Comparison of ENCODE assay signal across 1 cellular context in the genomic region with DNA sequence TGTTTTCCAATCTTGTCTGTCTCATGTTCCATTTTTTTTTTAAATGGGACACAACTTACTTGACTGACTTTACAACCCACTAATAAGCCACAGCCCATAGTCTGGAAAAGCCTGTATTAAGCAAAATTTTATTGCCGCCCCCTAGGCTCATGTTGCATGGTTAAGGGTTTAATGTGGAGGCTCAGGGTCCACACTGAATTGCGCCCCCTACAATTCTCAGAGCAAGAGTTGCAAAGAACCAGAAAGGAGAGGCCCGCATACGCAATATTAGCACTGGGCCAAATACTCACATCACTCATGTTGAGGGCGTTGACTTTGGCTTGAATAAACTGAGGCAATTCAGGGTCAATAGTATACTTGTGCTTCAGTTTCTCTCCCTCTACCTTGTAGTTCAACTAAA.
TF ChIP-seq lines count a peak whose summit lies in the region.

No MANE protein-coding gene starts in this region.

TF ChIP-seq in HepG2, 621 proteins besides CTCF, POLR2A, EP300 and RAD21:
- no peak for TF ChIP-seq ZNF567 (CRISPR knock-in tag; IDR thresholded peaks at IDR 0.05; ENCODE audit: borderline replicate concordance)
- no peak for TF ChIP-seq ZSCAN20 (CRISPR knock-in tag; IDR thresholded peaks at IDR 0.05; ENCODE audit: borderline replicate concordance)
- TF ChIP-seq, protein P1, sequence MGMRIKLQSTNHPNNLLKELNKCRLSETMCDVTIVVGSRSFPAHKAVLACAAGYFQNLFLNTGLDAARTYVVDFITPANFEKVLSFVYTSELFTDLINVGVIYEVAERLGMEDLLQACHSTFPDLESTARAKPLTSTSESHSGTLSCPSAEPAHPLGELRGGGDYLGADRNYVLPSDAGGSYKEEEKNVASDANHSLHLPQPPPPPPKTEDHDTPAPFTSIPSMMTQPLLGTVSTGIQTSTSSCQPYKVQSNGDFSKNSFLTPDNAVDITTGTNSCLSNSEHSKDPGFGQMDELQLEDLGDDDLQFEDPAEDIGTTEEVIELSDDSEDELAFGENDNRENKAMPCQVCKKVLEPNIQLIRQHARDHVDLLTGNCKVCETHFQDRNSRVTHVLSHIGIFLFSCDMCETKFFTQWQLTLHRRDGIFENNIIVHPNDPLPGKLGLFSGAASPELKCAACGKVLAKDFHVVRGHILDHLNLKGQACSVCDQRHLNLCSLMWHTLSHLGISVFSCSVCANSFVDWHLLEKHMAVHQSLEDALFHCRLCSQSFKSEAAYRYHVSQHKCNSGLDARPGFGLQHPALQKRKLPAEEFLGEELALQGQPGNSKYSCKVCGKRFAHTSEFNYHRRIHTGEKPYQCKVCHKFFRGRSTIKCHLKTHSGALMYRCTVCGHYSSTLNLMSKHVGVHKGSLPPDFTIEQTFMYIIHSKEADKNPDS (CRISPR knock-in tag; IDR thresholded peaks at IDR 0.05): no peak
- TF ChIP-seq, protein P2, sequence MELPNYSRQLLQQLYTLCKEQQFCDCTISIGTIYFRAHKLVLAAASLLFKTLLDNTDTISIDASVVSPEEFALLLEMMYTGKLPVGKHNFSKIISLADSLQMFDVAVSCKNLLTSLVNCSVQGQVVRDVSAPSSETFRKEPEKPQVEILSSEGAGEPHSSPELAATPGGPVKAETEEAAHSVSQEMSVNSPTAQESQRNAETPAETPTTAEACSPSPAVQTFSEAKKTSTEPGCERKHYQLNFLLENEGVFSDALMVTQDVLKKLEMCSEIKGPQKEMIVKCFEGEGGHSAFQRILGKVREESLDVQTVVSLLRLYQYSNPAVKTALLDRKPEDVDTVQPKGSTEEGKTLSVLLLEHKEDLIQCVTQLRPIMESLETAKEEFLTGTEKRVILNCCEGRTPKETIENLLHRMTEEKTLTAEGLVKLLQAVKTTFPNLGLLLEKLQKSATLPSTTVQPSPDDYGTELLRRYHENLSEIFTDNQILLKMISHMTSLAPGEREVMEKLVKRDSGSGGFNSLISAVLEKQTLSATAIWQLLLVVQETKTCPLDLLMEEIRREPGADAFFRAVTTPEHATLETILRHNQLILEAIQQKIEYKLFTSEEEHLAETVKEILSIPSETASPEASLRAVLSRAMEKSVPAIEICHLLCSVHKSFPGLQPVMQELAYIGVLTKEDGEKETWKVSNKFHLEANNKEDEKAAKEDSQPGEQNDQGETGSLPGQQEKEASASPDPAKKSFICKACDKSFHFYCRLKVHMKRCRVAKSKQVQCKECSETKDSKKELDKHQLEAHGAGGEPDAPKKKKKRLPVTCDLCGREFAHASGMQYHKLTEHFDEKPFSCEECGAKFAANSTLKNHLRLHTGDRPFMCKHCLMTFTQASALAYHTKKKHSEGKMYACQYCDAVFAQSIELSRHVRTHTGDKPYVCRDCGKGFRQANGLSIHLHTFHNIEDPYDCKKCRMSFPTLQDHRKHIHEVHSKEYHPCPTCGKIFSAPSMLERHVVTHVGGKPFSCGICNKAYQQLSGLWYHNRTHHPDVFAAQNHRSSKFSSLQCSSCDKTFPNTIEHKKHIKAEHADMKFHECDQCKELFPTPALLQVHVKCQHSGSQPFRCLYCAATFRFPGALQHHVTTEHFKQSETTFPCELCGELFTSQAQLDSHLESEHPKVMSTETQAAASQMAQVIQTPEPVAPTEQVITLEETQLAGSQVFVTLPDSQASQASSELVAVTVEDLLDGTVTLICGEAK (IDR thresholded peaks at IDR 0.05): no peak
- TF ChIP-seq, protein P2 (CRISPR knock-in tag; IDR thresholded peaks at IDR 0.05): no peak
